ENCODE assay signal across 10 cellular contexts in the genomic region with DNA sequence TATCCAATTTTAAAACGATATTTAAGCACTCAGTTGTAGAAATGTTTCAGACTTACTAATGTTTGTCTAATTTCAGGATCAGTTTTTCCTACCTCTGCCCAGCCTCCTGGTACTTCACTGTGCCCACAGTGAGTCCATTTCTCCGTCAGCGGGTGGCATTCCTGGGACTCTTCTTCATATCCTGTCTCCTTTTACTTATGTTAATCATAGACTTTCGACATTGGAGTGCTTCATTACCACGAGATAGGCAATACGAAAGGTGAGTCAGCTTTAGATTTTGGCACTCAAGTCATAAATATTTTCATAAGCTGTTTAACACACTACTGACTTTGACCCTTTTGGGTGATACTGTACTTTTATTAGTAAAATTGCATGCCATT. TPM values are rescaled to one million over a fixed set of nuclear protein-coding genes. Genes with fewer than 3 reads are reported as not detected.
A peak's percentile ranks its signal among the peaks of the same experiment; 100 is the strongest.
DNase-seq lines count a peak whose midpoint lies in the region; ATAC-seq, FAIRE-seq and TF ChIP-seq lines count a peak whose summit lies in the region.
"Had no signal": no experiment of that assay in that cellular context is flagged by ENCODE, and none has a peak within 500 bp of the region (broad histone marks: within the 10 kb centered on the region; RNA-seq: fewer than 3 reads in every experiment).

No MANE protein-coding gene starts in this region.

- H3K36me3 Mint-ChIP-seq in WTC11 = peaks cover 2% of the 10 kb centered on the region; the same call in 1 of the 2 replicates

- H4K20me1 ChIP-seq in GM23248 (ENCODE audit: insufficient read depth) (no peaks in the 10 kb centered on the region), SK-N-SH (ENCODE audit: insufficient read depth) (no peaks in the 10 kb centered on the region)

- DNase-seq in GM23248 = peak; percentile 97
- no peak for DNase-seq in SK-N-SH
- DNase-seq in epithelial cell of proximal tubule (ENCODE audit: low read depth) = peak; percentile 76
- no peak for DNase-seq in pancreas
- DNase-seq in WTC11 (ENCODE audit: low spot score) = no peak
- no peak for DNase-seq in hypothalamus (lab: John Stamatoyannopoulos, UW)
- DNase-seq: NCI-H510A had no signal

- 0 to 1% methylated on average over 6 of the region's 6 CpGs for WGBS in GM23248 (ENCODE audit: low coverage in 1 of 2, low lambda C conversion rate in 2 of 2, missing lambda C conversion rate in 2 of 2), 2 experiments
- WGBS in SK-N-SH (ENCODE audit: low lambda C conversion rate) = 10% methylated on average over 6 of the region's 6 CpGs
- 32 to 43% methylated on average over 6 of the region's 6 CpGs for WGBS in pancreas, 2 donors

- in situ Hi-C loops in GM23248 (cut with MboI) = no loop called here

- peaks cover 23% of the 10 kb centered on the region for H3K27me3 Mint-ChIP-seq in WTC11 (ENCODE audit: low read depth)

- H3K9ac ChIP-seq in GM23248 (peak overlapping the region; percentile 99), SK-N-SH (peak overlapping the region; percentile 94)

- no peaks in the 10 kb centered on the region for H3K9me3 Mint-ChIP-seq in WTC11

- ATAC-seq in pancreas = no peak
- ATAC-seq in GM19023 (IDR thresholded peaks at IDR 0.05; ENCODE audit: unreplicated experiment) = no peak
- no peak for ATAC-seq in WTC11
- ATAC-seq in GM21360 (IDR thresholded peaks at IDR 0.05; ENCODE audit: unreplicated experiment) = no peak
- ATAC-seq: K562 had no signal

- no peak overlapping the region for H3K4me3 Mint-ChIP-seq in WTC11

- FAIRE-seq in pancreas (lab: Jason Lieb, UNC) = no peak
- FAIRE-seq: K562 had no signal

- H3K4me3 ChIP-seq in GM23248 (peak overlapping the region; percentile 92), SK-N-SH (ENCODE audit: low read depth in 2 of 2, low read length in 1 of 2) (peak overlapping the region in 1 of 2 experiments; percentile 91; a peak in 2 of 4 replicates), epithelial cell of proximal tubule (ENCODE audit: low read depth, low read length) (peak overlapping the region; percentile 92), pancreas (peak overlapping the region in 2 of 4 donors; percentile 15 to 94)
- H3K4me3 ChIP-seq: K562 had no signal

- no peak overlapping the region for H3K27ac Mint-ChIP-seq in WTC11

- H3K27me3 ChIP-seq in GM23248 (replicated peaks; ENCODE audit: insufficient read depth) (no peaks in the 10 kb centered on the region), SK-N-SH (ENCODE audit: insufficient read depth) (no peaks in the 10 kb centered on the region), pancreas (no peaks in the 10 kb centered on the region)

- no peak overlapping the region for H2AFZ ChIP-seq in GM23248
- H2AFZ ChIP-seq in SK-N-SH (ENCODE audit: low read depth) = no peak overlapping the region

- TF ChIP-seq CTCF in SK-N-SH (IDR thresholded peaks at IDR 0.05) (no peak), epithelial cell of proximal tubule (conservative IDR thresholded peaks at IDR 0.05; ENCODE audit: low read depth, low read length) (no peak), pancreas (IDR thresholded peaks at IDR 0.05) (no peak), WTC11 (IDR thresholded peaks at IDR 0.05) (no peak)

- H3K4me2 ChIP-seq in GM23248 (ENCODE audit: unreplicated experiment) = peak overlapping the region; percentile 94
- H3K4me2 ChIP-seq in SK-N-SH = peak overlapping the region; percentile 94

- H3K4me1 ChIP-seq in GM23248 (ENCODE audit: insufficient read depth) = peaks cover 33% of the 10 kb centered on the region
- peaks cover 5 to 6% of the 10 kb centered on the region in 2 experiments; a peak in 3 of 4 replicates for H3K4me1 ChIP-seq in SK-N-SH (ENCODE audit: control insufficient read depth in 1 of 2, insufficient read depth in 2 of 2, low read depth in 1 of 2, low read length in 1 of 2)
- peaks cover 0 to 15% (median 7%) of the 10 kb centered on the region in 3 donors for H3K4me1 ChIP-seq in pancreas

- POLR2A ChIA-PET in SK-N-SH (lab: Yijun Ruan, JAX) (no interaction called here), WTC11 (lab: Charles Lee) (no interaction called here)

- no peaks in the 10 kb centered on the region for H3K9me2 ChIP-seq in GM23248 (ENCODE audit: insufficient read depth)
- H3K9me2 ChIP-seq in SK-N-SH = no peaks in the 10 kb centered on the region

- H3K9me3 ChIP-seq in GM23248 (ENCODE audit: low read depth) (no peaks in the 10 kb centered on the region), SK-N-SH (no peaks in the 10 kb centered on the region), pancreas (no peaks in the 10 kb centered on the region)

- peaks cover 68% of the 10 kb centered on the region for H3K79me2 ChIP-seq in GM23248 (ENCODE audit: insufficient read depth)
- H3K79me2 ChIP-seq in SK-N-SH (ENCODE audit: insufficient read depth) = peaks cover 58% of the 10 kb centered on the region

- H3K36me3 ChIP-seq in GM23248 (ENCODE audit: low read depth) (peaks cover 22% of the 10 kb centered on the region), SK-N-SH (replicated peaks in 1 of 2; ENCODE audit: control insufficient read depth in 1 of 2, insufficient read depth in 2 of 2, low read length in 1 of 2) (peaks cover 6 to 38% of the 10 kb centered on the region in 2 experiments), pancreas (no peaks in the 10 kb centered on the region)

- no peak for TF ChIP-seq RAD21 in SK-N-SH (IDR thresholded peaks at IDR 0.05; ENCODE audit: low read length)

- peaks cover 18% of the 10 kb centered on the region for H3K4me1 Mint-ChIP-seq in WTC11

- intact Hi-C loops in pancreas (cut with DNase I) = no loop called here

- CTCF ChIA-PET in SK-N-SH (lab: Yijun Ruan, JAX) = interaction anchor here (1.6 kb wide), 1 partner anchor 10 kb away, joined by 3 read pairs; no protein-coding TSS in a partner anchor
- CTCF ChIA-PET in WTC11 (lab: Charles Lee) = no interaction called here

- H3K27ac ChIP-seq in GM23248 (peak overlapping the region; percentile 95), SK-N-SH (ENCODE audit: low read depth in 2 of 2, low read length in 1 of 2) (peak overlapping the region; percentile 34 to 92; a peak in 3 of 4 replicates), pancreas (peak overlapping the region in 3 of 4 donors; percentile 32 to 73 (median 60))

- TF ChIP-seq EP300 in SK-N-SH (IDR thresholded peaks at IDR 0.05; ENCODE audit: borderline replicate concordance in 1 of 2, low read depth in 1 of 2, low read length in 1 of 2) = peak in 1 of 2 experiments; percentile 72; a peak in 2 of 4 replicates

- H3F3A ChIP-seq in GM23248 (ENCODE audit: insufficient read depth) = peaks cover 38% of the 10 kb centered on the region
- H3F3A ChIP-seq in SK-N-SH (replicated peaks; ENCODE audit: insufficient read depth) = peaks cover 36% of the 10 kb centered on the region

TF ChIP-seq in SK-N-SH, 30 proteins besides CTCF, POLR2A, EP300 and RAD21 (continues in another document):
- no peak for TF ChIP-seq SIN3A (IDR thresholded peaks at IDR 0.05; ENCODE audit: borderline replicate concordance, low read depth, low read length)
- no peak for TF ChIP-seq RCOR1 (IDR thresholded peaks at IDR 0.05; ENCODE audit: low read length)
- TF ChIP-seq RFX5 (IDR thresholded peaks at IDR 0.05; ENCODE audit: low read length) = no peak
- no peak for TF ChIP-seq SMC3 (IDR thresholded peaks at IDR 0.05; ENCODE audit: low read depth, low read length)
- no peak for TF ChIP-seq ELF1 (IDR thresholded peaks at IDR 0.05)
- TF ChIP-seq GATA2 (CRISPR knock-in tag; IDR thresholded peaks at IDR 0.05) = no peak
- peak; percentile 72 for TF ChIP-seq TCF12 (IDR thresholded peaks at IDR 0.05)
- 0 out of 2 replicates have a peak, but pooled peaks have one; percentile 34 for TF ChIP-seq MEF2A (IDR thresholded peaks at IDR 0.05; ENCODE audit: borderline replicate concordance, low read depth)

TF ChIP-seq in WTC11, 78 proteins besides CTCF, POLR2A, EP300 and RAD21 (continues in another document):
- TF ChIP-seq FOXP1 (CRISPR knock-in tag; IDR thresholded peaks at IDR 0.05; ENCODE audit: borderline replicate concordance) (no peak), SP1 (CRISPR knock-in tag; conservative IDR thresholded peaks at IDR 0.05) (no peak), GRHL2 (CRISPR knock-in tag; IDR thresholded peaks at IDR 0.05; ENCODE audit: insufficient replicate concordance, severe bottlenecking) (no peak), GTF2I (CRISPR knock-in tag; conservative IDR thresholded peaks at IDR 0.05) (no peak)
- TF ChIP-seq, protein P1, sequence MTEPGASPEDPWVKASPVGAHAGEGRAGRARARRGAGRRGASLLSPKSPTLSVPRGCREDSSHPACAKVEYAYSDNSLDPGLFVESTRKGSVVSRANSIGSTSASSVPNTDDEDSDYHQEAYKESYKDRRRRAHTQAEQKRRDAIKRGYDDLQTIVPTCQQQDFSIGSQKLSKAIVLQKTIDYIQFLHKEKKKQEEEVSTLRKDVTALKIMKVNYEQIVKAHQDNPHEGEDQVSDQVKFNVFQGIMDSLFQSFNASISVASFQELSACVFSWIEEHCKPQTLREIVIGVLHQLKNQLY (CRISPR knock-in tag; IDR thresholded peaks at IDR 0.05) = no peak
- TF ChIP-seq, protein P2, sequence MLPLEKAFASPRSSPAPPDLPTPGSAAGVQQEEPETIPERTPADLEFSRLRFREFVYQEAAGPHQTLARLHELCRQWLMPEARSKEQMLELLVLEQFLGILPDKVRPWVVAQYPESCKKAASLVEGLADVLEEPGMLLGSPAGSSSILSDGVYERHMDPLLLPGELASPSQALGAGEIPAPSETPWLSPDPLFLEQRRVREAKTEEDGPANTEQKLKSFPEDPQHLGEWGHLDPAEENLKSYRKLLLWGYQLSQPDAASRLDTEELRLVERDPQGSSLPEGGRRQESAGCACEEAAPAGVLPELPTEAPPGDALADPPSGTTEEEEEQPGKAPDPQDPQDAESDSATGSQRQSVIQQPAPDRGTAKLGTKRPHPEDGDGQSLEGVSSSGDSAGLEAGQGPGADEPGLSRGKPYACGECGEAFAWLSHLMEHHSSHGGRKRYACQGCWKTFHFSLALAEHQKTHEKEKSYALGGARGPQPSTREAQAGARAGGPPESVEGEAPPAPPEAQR (CRISPR knock-in tag; IDR thresholded peaks at IDR 0.05) = no peak

RNA-seq across cellular contexts. Expression of gene ENTPD7, which starts 2.1 kb away (rescaled TPM):
- 21.6 and 26.8 TPM in 2 replicates for total RNA-seq in GM23248 (2014; rRNA removed; shearing (Covaris generic))
- polyA plus RNA-seq in GM23248 (2016; fragmentation: Nextera tagmentation; extraction: Ambion mirVana) = 7.5 and 8.3 TPM in 2 replicates
- polyA plus RNA-seq in SK-N-SH (2012; rRNA removed) = 3.9 and 6.2 TPM in 2 replicates
- 4.5 and 5.3 TPM in 2 replicates for polyA plus RNA-seq in SK-N-SH (2012; cell fraction: cytosol; rRNA removed)
- polyA plus RNA-seq in SK-N-SH (2012; cell fraction: nucleus; rRNA removed) = 3.5 and 5.6 TPM in 2 replicates
- 20.3 and 25.5 TPM in 2 replicates for total RNA-seq in epithelial cell of proximal tubule
- 10 to 100 TPM in 4 of 6 donors, 1 to 10 TPM in 2; 8.4 to 19.8 (median 14.4) TPM for total RNA-seq in pancreas
- 1 to 10 TPM; 1.8 to 1.9 TPM for polyA plus RNA-seq in pancreas
- 10.2 to 11.4 TPM (median 11.2 TPM) in 3 replicates for total RNA-seq in WTC11 (2021)

RNA-seq across cellular contexts. Expression of gene SLC25A28, which starts 41.1 kb away (rescaled TPM):
- 22.8 and 37.6 TPM in 2 replicates for total RNA-seq in GM23248 (2014; rRNA removed; shearing (Covaris generic))
- 12.6 and 13.1 TPM in 2 replicates for polyA plus RNA-seq in GM23248 (2016; fragmentation: Nextera tagmentation; extraction: Ambion mirVana)
- 23.8 and 34.3 TPM in 2 replicates for polyA plus RNA-seq in SK-N-SH (2012; rRNA removed)
- 8.2 and 14.4 TPM in 2 replicates for polyA plus RNA-seq in SK-N-SH (2012; cell fraction: cytosol; rRNA removed)
- polyA plus RNA-seq in SK-N-SH (2012; cell fraction: nucleus; rRNA removed) = 107 and 158 TPM in 2 replicates
- 3.1 and 8.3 TPM in 2 replicates for total RNA-seq in epithelial cell of proximal tubule
- total RNA-seq in pancreas = 10 to 100 TPM; 18.8 to 29.1 (median 23.8) TPM
- 100 to 1,000 TPM in 1 of 2 donors, 10 to 100 TPM in 1; 88.7 to 128 TPM for polyA plus RNA-seq in pancreas
- total RNA-seq in WTC11 (2021) = 17.3 to 18.3 TPM (median 18.2 TPM) in 3 replicates

Comparison
In these comparisons a context has a peak if more than half of its experiments do, and no peak if none do; other contexts are left out.
1. DNase-seq: peak in GM23248 (single experiment) and epithelial cell of proximal tubule (single experiment); none in SK-N-SH (single experiment), pancreas (0 of 6), WTC11 (single experiment) and hypothalamus (0 of 51).
2. Peak in every context shown above with its lines, with median percentiles within 50 percentile points of each other: H3K27ac ChIP-seq.